ENCODE assay signal across 1 cellular context in the genomic region with DNA sequence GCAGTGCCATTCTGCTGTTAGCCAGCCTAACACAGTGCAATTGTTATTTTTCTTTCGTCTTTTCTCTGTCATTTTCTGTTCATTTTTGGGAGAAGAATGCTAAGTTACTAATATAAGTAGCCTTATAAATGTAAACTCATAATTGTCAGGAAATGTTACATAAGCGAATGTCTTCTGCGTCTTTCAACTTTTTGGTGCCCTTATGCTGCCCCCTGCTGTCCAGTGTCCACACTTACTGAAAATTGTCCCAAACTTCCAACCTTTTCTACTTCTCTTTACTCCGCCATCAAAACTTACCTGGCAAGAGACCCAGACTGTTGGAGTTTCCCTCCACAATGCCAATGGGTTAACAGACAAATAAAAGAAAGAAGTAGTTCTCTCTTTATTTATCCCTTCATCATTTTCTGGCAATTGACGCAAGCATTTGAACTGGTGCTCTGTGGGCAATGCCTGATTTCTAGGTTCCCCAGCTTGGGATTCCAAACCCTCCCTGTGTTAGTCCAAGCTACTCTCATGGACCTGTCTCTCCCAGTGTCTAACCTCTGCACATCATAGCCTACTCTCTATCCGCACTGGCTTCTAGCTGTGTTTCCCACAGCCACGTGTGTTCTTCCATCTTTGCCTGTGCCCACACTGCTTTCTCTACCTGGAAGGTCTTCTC.
TF ChIP-seq lines count a peak whose summit lies in the region.

No MANE protein-coding gene starts in this region.

TF ChIP-seq in K562, 482 proteins besides CTCF, POLR2A, EP300 and RAD21 (continued from another document):
- TF ChIP-seq, protein P1, sequence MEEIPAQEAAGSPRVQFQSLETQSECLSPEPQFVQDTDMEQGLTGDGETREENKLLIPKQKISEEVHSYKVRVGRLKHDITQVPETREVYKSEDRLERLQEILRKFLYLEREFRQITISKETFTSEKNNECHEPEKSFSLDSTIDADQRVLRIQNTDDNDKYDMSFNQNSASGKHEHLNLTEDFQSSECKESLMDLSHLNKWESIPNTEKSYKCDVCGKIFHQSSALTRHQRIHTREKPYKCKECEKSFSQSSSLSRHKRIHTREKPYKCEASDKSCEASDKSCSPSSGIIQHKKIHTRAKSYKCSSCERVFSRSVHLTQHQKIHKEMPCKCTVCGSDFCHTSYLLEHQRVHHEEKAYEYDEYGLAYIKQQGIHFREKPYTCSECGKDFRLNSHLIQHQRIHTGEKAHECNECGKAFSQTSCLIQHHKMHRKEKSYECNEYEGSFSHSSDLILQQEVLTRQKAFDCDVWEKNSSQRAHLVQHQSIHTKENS (CRISPR knock-in tag; IDR thresholded peaks at IDR 0.05), result no peak
- TF ChIP-seq KAT2B (IDR thresholded peaks at IDR 0.05; ENCODE audit: low read depth, low read length) (no peak), MEF2A (IDR thresholded peaks at IDR 0.05; ENCODE audit: control insufficient read depth, low read depth, low read length) (no peak), NRF1 (conservative IDR thresholded peaks at IDR 0.05 in 1 of 2, IDR thresholded peaks at IDR 0.05 in 1 of 2) (no peak), EZH2 (IDR thresholded peaks at IDR 0.05; ENCODE audit: borderline replicate concordance, low read depth, low read length) (no peak), GATAD2A (IDR thresholded peaks at IDR 0.05) (no peak), NFXL1 (CRISPR knock-in tag; IDR thresholded peaks at IDR 0.05) (no peak), RBM34 (IDR thresholded peaks at IDR 0.05; ENCODE audit: borderline replicate concordance, insufficient read depth, low read length) (no peak), GATA2 (CRISPR knock-in tag; IDR thresholded peaks at IDR 0.05) (no peak), FOXA1 (IDR thresholded peaks at IDR 0.05; ENCODE audit: borderline replicate concordance) (no peak), HMGN3 (IDR thresholded peaks at IDR 0.05; ENCODE audit: borderline replicate concordance, extremely low read depth, insufficient read length, low read depth, low read length) (no peak), CTCFL (IDR thresholded peaks at IDR 0.05; ENCODE audit: borderline replicate concordance, insufficient read depth, low read depth, low read length, poor library complexity, severe bottlenecking) (no peak), MXI1 (IDR thresholded peaks at IDR 0.05; ENCODE audit: low read depth, low read length) (no peak), MNT (conservative IDR thresholded peaks at IDR 0.05) (0 out of 4 replicates have a peak, but pooled peaks of 1 of the 2 experiments have one; percentile 30), POU5F1 (IDR thresholded peaks at IDR 0.05; ENCODE audit: borderline replicate concordance, low read depth, low read length, partially characterized antibody) (no peak), ZEB2 (IDR thresholded peaks at IDR 0.05) (no peak), THAP12 (CRISPR knock-in tag; IDR thresholded peaks at IDR 0.05) (no peak), SNIP1 (IDR thresholded peaks at IDR 0.05; ENCODE audit: low read depth) (no peak), E2F1 (CRISPR knock-in tag; IDR thresholded peaks at IDR 0.05) (no peak), ZBTB11 (CRISPR knock-in tag; IDR thresholded peaks at IDR 0.05) (no peak), ARID2 (IDR thresholded peaks at IDR 0.05) (peak; percentile 64; the same call in 1 of the 2 replicates), MEF2D (tag; conservative IDR thresholded peaks at IDR 0.05; ENCODE audit: low read depth) (no peak), ZNF707 (CRISPR knock-in tag; conservative IDR thresholded peaks at IDR 0.05) (no peak), KLF1 (tag; IDR thresholded peaks at IDR 0.05) (no peak), CCAR2 (IDR thresholded peaks at IDR 0.05; ENCODE audit: low read depth, low read length) (no peak), RFX1 (IDR thresholded peaks at IDR 0.05) (no peak), GTF2F1 (IDR thresholded peaks at IDR 0.05; ENCODE audit: low read depth, low read length) (no peak), E2F4 (CRISPR knock-in tag; IDR thresholded peaks at IDR 0.05; ENCODE audit: low read depth) (no peak), L3MBTL2 (IDR thresholded peaks at IDR 0.05) (no peak), SP1 (CRISPR knock-in tag; IDR thresholded peaks at IDR 0.05) (no peak), KAT7 (CRISPR knock-in tag; IDR thresholded peaks at IDR 0.05; ENCODE audit: borderline replicate concordance) (no peak), ETS2 (tag; IDR thresholded peaks at IDR 0.05; ENCODE audit: borderline replicate concordance, poor library complexity, severe bottlenecking) (no peak), MYNN (IDR thresholded peaks at IDR 0.05) (no peak), MYNN (CRISPR knock-in tag; IDR thresholded peaks at IDR 0.05) (no peak), ARHGAP35 (IDR thresholded peaks at IDR 0.05; ENCODE audit: partially characterized antibody) (no peak), TOE1 (IDR thresholded peaks at IDR 0.05; ENCODE audit: borderline replicate concordance) (0 out of 2 replicates have a peak, but pooled peaks have one; percentile 18), TOE1 (CRISPR knock-in tag; IDR thresholded peaks at IDR 0.05; ENCODE audit: borderline replicate concordance, low read depth) (no peak)
- TF ChIP-seq, protein P2, sequence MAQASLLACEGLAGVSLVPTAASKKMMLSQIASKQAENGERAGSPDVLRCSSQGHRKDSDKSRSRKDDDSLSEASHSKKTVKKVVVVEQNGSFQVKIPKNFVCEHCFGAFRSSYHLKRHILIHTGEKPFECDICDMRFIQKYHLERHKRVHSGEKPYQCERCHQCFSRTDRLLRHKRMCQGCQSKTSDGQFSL (CRISPR knock-in tag; IDR thresholded peaks at IDR 0.05), result no peak
- TF ChIP-seq, protein P2 (tag; IDR thresholded peaks at IDR 0.05), result no peak
- TF ChIP-seq, protein P3, sequence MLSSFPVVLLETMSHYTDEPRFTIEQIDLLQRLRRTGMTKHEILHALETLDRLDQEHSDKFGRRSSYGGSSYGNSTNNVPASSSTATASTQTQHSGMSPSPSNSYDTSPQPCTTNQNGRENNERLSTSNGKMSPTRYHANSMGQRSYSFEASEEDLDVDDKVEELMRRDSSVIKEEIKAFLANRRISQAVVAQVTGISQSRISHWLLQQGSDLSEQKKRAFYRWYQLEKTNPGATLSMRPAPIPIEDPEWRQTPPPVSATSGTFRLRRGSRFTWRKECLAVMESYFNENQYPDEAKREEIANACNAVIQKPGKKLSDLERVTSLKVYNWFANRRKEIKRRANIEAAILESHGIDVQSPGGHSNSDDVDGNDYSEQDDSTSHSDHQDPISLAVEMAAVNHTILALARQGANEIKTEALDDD (IDR thresholded peaks at IDR 0.05), result no peak
- TF ChIP-seq, protein P4, sequence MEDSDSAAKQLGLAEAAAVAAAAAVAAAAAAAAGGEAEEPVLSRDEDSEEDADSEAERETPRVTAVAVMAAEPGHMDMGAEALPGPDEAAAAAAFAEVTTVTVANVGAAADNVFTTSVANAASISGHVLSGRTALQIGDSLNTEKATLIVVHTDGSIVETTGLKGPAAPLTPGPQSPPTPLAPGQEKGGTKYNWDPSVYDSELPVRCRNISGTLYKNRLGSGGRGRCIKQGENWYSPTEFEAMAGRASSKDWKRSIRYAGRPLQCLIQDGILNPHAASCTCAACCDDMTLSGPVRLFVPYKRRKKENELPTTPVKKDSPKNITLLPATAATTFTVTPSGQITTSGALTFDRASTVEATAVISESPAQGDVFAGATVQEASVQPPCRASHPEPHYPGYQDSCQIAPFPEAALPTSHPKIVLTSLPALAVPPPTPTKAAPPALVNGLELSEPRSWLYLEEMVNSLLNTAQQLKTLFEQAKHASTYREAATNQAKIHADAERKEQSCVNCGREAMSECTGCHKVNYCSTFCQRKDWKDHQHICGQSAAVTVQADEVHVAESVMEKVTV (CRISPR knock-in tag; IDR thresholded peaks at IDR 0.05), result peak; percentile 57
